In the genomic region with DNA sequence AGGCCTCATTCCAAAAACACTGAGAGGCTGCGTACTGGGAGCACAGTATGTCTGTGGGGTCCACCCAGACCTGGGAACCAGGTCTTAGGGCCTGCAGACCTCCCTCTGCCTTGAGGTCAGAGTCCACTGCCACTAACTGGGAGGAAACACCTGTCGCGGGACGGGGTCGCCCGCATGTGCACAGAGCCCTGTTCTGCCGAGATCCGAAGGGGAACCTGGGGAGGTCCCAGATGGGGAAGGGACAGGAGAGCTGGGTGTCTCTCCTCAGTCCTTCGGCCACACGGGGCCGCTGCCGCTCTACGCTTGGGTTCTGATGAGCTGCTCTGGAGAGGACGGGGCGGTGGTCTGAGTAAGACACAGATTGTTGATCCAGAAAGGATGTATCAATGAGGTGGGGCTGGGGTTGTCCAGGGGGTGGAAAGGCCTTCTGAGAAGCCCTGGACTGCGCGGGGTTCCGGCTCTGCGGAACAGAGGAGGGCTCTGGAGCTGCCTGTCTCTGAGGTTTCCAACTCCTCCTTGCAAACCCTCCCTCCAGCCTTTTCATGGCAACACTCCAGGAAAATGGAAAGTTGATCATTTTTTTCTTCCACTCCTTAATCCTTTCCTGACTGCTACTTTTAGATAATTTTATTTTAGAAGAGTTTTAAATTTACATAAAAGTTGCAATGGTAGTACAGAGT, we compare ENCODE assay signal across 8 cellular contexts. TPM values are rescaled to one million over a fixed set of nuclear protein-coding genes. Genes with fewer than 3 reads are reported as not detected.
DNase-seq lines count a peak whose midpoint lies in the region; TF ChIP-seq lines count a peak whose summit lies in the region.
"Not testable (repeated sequence)": the region's sequence is repeated elsewhere in the genome, so short reads cannot be mapped to it uniquely, and the experiment has no call there.

No MANE protein-coding gene starts in this region.

- peak overlapping the region; percentile 18 for H3K4me2 ChIP-seq in SU-DHL-6 (ENCODE audit: low read depth, low read length, poor library complexity, severe bottlenecking)

- TF ChIP-seq CTCF in Calu3 (IDR thresholded peaks at IDR 0.05; ENCODE audit: unreplicated experiment) (peak; percentile 90), HEK293 (tag by site-specific recombination; IDR thresholded peaks at IDR 0.05) (peak; percentile 87), SU-DHL-6 (IDR thresholded peaks at IDR 0.05; ENCODE audit: insufficient read depth, low read length, poor library complexity, severe bottlenecking) (peak; percentile 89), fibroblast of mammary gland (conservative IDR thresholded peaks at IDR 0.05; ENCODE audit: control insufficient read depth, insufficient read depth, low read depth, low read length) (peak; percentile 74)

- not testable (repeated sequence) for H3K36me3 Mint-ChIP-seq in Calu3 (ENCODE audit: insufficient read depth, unreplicated experiment)

- POLR2A ChIA-PET in HEK293 (lab: Yijun Ruan, JAX), result interaction anchor here (0.6 to 1.4 kb wide), 5 partner anchors 59 to 249 kb away, joined by 3 to 15 read pairs (median 3); partner anchors contain the start of gene DHX16

- not testable (repeated sequence) for H3K79me2 ChIP-seq in SU-DHL-6 (ENCODE audit: insufficient read depth, low read length)

- H2AFZ ChIP-seq in SU-DHL-6 (ENCODE audit: low read depth, low read length, severe bottlenecking), result not testable (repeated sequence)

- H4K20me1 ChIP-seq in SU-DHL-6 (ENCODE audit: low read depth, low read length), result not testable (repeated sequence)

- not testable (repeated sequence) for H3F3A ChIP-seq in SU-DHL-6 (ENCODE audit: insufficient read depth)

- not testable (repeated sequence) for BruUV-seq in Calu3 (replicated peaks; lab: Mats Ljungman, UMichigan)

- H3K27me3 Mint-ChIP-seq in Calu3 (ENCODE audit: unreplicated experiment), result peaks cover 67% of the 10 kb centered on the region

- not testable (repeated sequence) for H3K36me3 ChIP-seq in HEK293 (ENCODE audit: control insufficient read depth in 2 of 2, insufficient read depth in 1 of 2, low read length in 2 of 2); SU-DHL-6 (ENCODE audit: low read length)

- H3K4me3 ChIP-seq in HEK293 (ENCODE audit: low read depth, low read length); SU-DHL-6 (ENCODE audit: insufficient read depth, low read length, poor library complexity, severe bottlenecking); fibroblast of mammary gland (ENCODE audit: control insufficient read depth, low read depth, low read length): not testable (repeated sequence)

- intact Hi-C loops in Calu3 (cut with micrococcal nuclease; ENCODE audit: unreplicated experiment), result loop anchor here (2.0 to 10.0 kb wide), 3 partner anchors 191 to 603 kb away; partner anchors contain the start of genes DHX16 and TUBB

- not testable (repeated sequence) for H3K9me3 Mint-ChIP-seq in Calu3 (ENCODE audit: low read depth, unreplicated experiment)

- CTCF ChIA-PET in Calu3 (lab: Charles Lee) (interaction anchor here (0.5 to 5.3 kb wide), 23 partner anchors 9 to 235 kb away, joined by 3 to 76 read pairs (median 4); partner anchors contain the start of genes ABCF1, DHX16 and MDC1), HEK293 (lab: Yijun Ruan, JAX) (interaction anchor here (0.5 to 10.3 kb wide), 28 partner anchors 9 to 884 kb away, joined by 3 to 324 read pairs (median 4); no protein-coding TSS in a partner anchor)

- H3K27me3 ChIP-seq in SU-DHL-6 (ENCODE audit: low read length), result not testable (repeated sequence)

- not testable (repeated sequence) for H3K4me1 ChIP-seq in HEK293 (ENCODE audit: control insufficient read depth, insufficient read depth, low read length)

- H3K4me1 Mint-ChIP-seq in Calu3 (ENCODE audit: low read depth, unreplicated experiment), result peaks cover 23% of the 10 kb centered on the region

- not testable (repeated sequence) for H3K9ac ChIP-seq in SU-DHL-6 (ENCODE audit: low read length)

- not testable (repeated sequence) for H3K27ac Mint-ChIP-seq in Calu3 (ENCODE audit: unreplicated experiment)

- not testable (repeated sequence) for H3K9me3 ChIP-seq in HEK293 (ENCODE audit: control insufficient read depth, insufficient read depth, low read depth, low read length); SU-DHL-6 (ENCODE audit: insufficient read depth, low read length)

- peak overlapping the region; percentile 48 for H3K4me3 Mint-ChIP-seq in Calu3 (ENCODE audit: low read depth, unreplicated experiment)

- H3K9me2 ChIP-seq in SU-DHL-6 (replicated peaks; ENCODE audit: insufficient read depth, low read length), result not testable (repeated sequence)

- peak; percentile 90 for DNase-seq in Calu3
- peak; percentile 11 for DNase-seq in NCI-H146 treated with DMSO at 0.1 percent for 48 hours (lab: John Stamatoyannopoulos, UW; ENCODE audit: unreplicated experiment)
- DNase-seq in activated gamma-delta T cell (lab: John Stamatoyannopoulos, UW), result peak; percentile 60
- peak; percentile 62 for DNase-seq in fibroblast of mammary gland (ENCODE audit: low read depth)
- peak; percentile 73 for DNase-seq in myocyte (ENCODE audit: low read depth)
- DNase-seq in stimulated activated CD8-positive, alpha-beta memory T cell treated with anti-CD3 and anti-CD28 coated beads, Interleukin-15, amount 100 ng/mL, for 48 hours (ENCODE audit: low read depth in 2 of 2), result peak; percentile 66 to 74

- H3K27ac ChIP-seq in HEK293 (ENCODE audit: extremely low read depth, low read depth, low read length); SU-DHL-6 (ENCODE audit: low read depth, low read length): not testable (repeated sequence)

TF ChIP-seq in HEK293, 187 proteins besides CTCF, POLR2A, EP300 and RAD21:
- TF ChIP-seq, protein P1, sequence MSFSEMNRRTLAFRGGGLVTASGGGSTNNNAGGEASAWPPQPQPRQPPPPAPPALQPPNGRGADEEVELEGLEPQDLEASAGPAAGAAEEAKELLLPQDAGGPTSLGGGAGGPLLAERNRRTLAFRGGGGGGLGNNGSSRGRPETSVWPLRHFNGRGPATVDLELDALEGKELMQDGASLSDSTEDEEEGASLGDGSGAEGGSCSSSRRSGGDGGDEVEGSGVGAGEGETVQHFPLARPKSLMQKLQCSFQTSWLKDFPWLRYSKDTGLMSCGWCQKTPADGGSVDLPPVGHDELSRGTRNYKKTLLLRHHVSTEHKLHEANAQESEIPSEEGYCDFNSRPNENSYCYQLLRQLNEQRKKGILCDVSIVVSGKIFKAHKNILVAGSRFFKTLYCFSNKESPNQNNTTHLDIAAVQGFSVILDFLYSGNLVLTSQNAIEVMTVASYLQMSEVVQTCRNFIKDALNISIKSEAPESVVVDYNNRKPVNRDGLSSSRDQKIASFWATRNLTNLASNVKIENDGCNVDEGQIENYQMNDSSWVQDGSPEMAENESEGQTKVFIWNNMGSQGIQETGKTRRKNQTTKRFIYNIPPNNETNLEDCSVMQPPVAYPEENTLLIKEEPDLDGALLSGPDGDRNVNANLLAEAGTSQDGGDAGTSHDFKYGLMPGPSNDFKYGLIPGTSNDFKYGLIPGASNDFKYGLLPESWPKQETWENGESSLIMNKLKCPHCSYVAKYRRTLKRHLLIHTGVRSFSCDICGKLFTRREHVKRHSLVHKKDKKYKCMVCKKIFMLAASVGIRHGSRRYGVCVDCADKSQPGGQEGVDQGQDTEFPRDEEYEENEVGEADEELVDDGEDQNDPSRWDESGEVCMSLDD (tag by site-specific recombination; IDR thresholded peaks at IDR 0.05), result 0 out of 2 replicates have a peak, but pooled peaks have one; percentile 37
- TF ChIP-seq WT1 (tag by site-specific recombination; IDR thresholded peaks at IDR 0.05), result 0 out of 2 replicates have a peak, but pooled peaks have one; percentile 18
- peak; percentile 37; the same call in 1 of the 2 replicates for TF ChIP-seq ZNF335 (tag by site-specific recombination; conservative IDR thresholded peaks at IDR 0.05)
- TF ChIP-seq ZNF2 (tag by site-specific recombination; IDR thresholded peaks at IDR 0.05), result 0 out of 2 replicates have a peak, but pooled peaks have one; percentile 49
- peak; percentile 58 for TF ChIP-seq GLIS2 (tag by site-specific recombination; IDR thresholded peaks at IDR 0.05)
- peak; percentile 75; the same call in 1 of the 2 replicates for TF ChIP-seq ZNF391 (tag by site-specific recombination; IDR thresholded peaks at IDR 0.05; ENCODE audit: borderline replicate concordance, low read depth)
- TF ChIP-seq, protein P2, sequence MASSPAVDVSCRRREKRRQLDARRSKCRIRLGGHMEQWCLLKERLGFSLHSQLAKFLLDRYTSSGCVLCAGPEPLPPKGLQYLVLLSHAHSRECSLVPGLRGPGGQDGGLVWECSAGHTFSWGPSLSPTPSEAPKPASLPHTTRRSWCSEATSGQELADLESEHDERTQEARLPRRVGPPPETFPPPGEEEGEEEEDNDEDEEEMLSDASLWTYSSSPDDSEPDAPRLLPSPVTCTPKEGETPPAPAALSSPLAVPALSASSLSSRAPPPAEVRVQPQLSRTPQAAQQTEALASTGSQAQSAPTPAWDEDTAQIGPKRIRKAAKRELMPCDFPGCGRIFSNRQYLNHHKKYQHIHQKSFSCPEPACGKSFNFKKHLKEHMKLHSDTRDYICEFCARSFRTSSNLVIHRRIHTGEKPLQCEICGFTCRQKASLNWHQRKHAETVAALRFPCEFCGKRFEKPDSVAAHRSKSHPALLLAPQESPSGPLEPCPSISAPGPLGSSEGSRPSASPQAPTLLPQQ (tag by site-specific recombination; IDR thresholded peaks at IDR 0.05), result peak; percentile 80
- peak; percentile 89 for TF ChIP-seq ZBTB17 (tag by site-specific recombination; IDR thresholded peaks at IDR 0.05)
- TF ChIP-seq ZNF654 (tag by site-specific recombination; IDR thresholded peaks at IDR 0.05; ENCODE audit: low read depth), result peak; percentile 97
- TF ChIP-seq ZFP69B (tag by site-specific recombination; IDR thresholded peaks at IDR 0.05), result peak; percentile 61; the same call in 1 of the 2 replicates
- TF ChIP-seq SP2 (tag by site-specific recombination; IDR thresholded peaks at IDR 0.05), result peak; percentile 27; the same call in 1 of the 2 replicates
- peak; percentile 51 for TF ChIP-seq GLIS1 (tag by site-specific recombination; IDR thresholded peaks at IDR 0.05)
- TF ChIP-seq ZNF600 (tag by site-specific recombination; IDR thresholded peaks at IDR 0.05), result peak; percentile 51
- TF ChIP-seq PBX3 (CRISPR knock-in tag; IDR thresholded peaks at IDR 0.05), result peak; percentile 37; the same call in 1 of the 2 replicates

RNA-seq across cellular contexts. Expression of gene HLA-E, which starts 7.2 kb away (rescaled TPM):
- 161 and 230 TPM in 2 replicates for total RNA-seq in Calu3 (2022)
- 87.4 and 91.7 TPM in 2 replicates for total RNA-seq in myocyte
- 112 TPM for polyA plus RNA-seq in myocyte (2012)

Comparison
In these comparisons a context has a peak if more than half of its experiments do, and no peak if none do; other contexts are left out.
1. DNase-seq: peak in every context shown above with its lines; median percentile 90 in Calu3; 73 in myocyte; 70 in stimulated activated CD8-positive, alpha-beta memory T cell treated with anti-CD3 and anti-CD28 coated beads, Interleukin-15, amount 100 ng/mL, for 48 hours; 62 in fibroblast of mammary gland; 60 in activated gamma-delta T cell; 11 in NCI-H146 treated with DMSO at 0.1 percent for 48 hours.